Comparison of ENCODE assay signal across 8 cellular contexts in the genomic region with DNA sequence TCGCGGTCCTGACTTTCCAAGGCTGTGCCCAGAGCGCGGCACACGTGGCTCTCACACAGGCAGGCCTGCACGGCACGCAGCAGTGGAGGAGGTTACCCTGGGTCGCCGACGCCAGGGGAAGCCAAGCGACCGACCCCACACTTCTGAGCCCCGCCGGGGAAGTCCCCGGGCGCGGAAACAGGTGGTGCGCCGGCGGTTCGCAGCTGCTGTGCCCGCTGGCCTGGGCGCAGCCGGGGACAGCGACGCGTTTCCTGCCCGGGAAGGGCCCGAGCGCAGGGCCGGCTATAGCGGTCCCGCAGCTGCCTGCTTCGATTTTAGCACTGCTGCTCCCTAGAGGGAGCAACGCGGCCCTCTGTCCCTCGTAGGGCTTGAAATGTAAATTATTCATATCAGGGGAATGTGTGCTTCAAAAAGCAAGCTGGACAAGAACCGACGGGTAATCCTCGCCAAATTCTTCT. TPM values are rescaled to one million over a fixed set of nuclear protein-coding genes. Genes with fewer than 3 reads are reported as not detected.
A peak's percentile ranks its signal among the peaks of the same experiment; 100 is the strongest.
DNase-seq lines count a peak whose midpoint lies in the region; ATAC-seq and TF ChIP-seq lines count a peak whose summit lies in the region.
"Not testable (repeated sequence)": the region's sequence is repeated elsewhere in the genome, so short reads cannot be mapped to it uniquely, and the experiment has no call there.

No MANE protein-coding gene starts in this region.

- not testable (repeated sequence) for H2BK5ac ChIP-seq in trophoblast cell (ENCODE audit: low read depth, low read length, poor library complexity)

- H3K4me1 Mint-ChIP-seq in activated naive CD4-positive, alpha-beta T cell treated with anti-CD3 and anti-CD28 coated beads, Interleukin-2, amount 10 ng/mL, durations not matched to agents 7 days and 5 days = peaks cover 78% of the 10 kb centered on the region

- not testable (repeated sequence) for H3K18ac ChIP-seq in trophoblast cell (ENCODE audit: low read length)

- not testable (repeated sequence) for H2AK5ac ChIP-seq in trophoblast cell (ENCODE audit: low read length)

- H3K4me2 ChIP-seq in HCT116 (ENCODE audit: low read length) (peak overlapping the region; percentile 68), trophoblast cell (ENCODE audit: low read length) (peak overlapping the region; percentile 49)

- H3K9ac ChIP-seq in HCT116 (ENCODE audit: low read length) = peak overlapping the region; percentile 49
- H3K9ac ChIP-seq in trophoblast cell (ENCODE audit: low read length) = not testable (repeated sequence)

- H3K27ac Mint-ChIP-seq in activated naive CD4-positive, alpha-beta T cell treated with anti-CD3 and anti-CD28 coated beads, Interleukin-2, amount 10 ng/mL, durations not matched to agents 7 days and 5 days = peak overlapping the region; percentile 88

- not testable (repeated sequence) for H3K4ac ChIP-seq in trophoblast cell (ENCODE audit: low read depth, low read length)

- peak overlapping the region; percentile 100 for H2AFZ ChIP-seq in HCT116 (ENCODE audit: low read depth, low read length, poor library complexity, severe bottlenecking)
- not testable (repeated sequence) for H2AFZ ChIP-seq in trophoblast cell (ENCODE audit: insufficient read depth, low read length, poor library complexity)

- WGBS in trophoblast cell (ENCODE audit: extremely low coverage, insufficient coverage, insufficient read length) = no CpG with 5 or more reads among the region's 40 CpGs
- WGBS in thymus = under 1% methylated on average over 38 of the region's 40 CpGs

- H3K27me3 Mint-ChIP-seq in activated naive CD4-positive, alpha-beta T cell treated with anti-CD3 and anti-CD28 coated beads, Interleukin-2, amount 10 ng/mL, durations not matched to agents 7 days and 5 days = not testable (repeated sequence)

- DNase-seq in GM10248 (ENCODE audit: extremely low spot score) (peak; percentile 72), HCT116 (ENCODE audit: low read depth, low spot score) (peak; percentile 54), Right ventricle myocardium superior (peak; percentile 79), trophoblast cell (peak; percentile 63 to 72)
- not testable (repeated sequence) for DNase-seq in LNCaP clone FGC (ENCODE audit: low read depth)
- peak; percentile 90 for DNase-seq in activated naive CD4-positive, alpha-beta T cell treated with anti-CD3 and anti-CD28 coated beads, Interleukin-2, amount 10 ng/mL, durations not matched to agents 7 days and 5 days

- H3K27me3 ChIP-seq in HCT116 (ENCODE audit: insufficient read depth, low read length); trophoblast cell (ENCODE audit: insufficient read depth, low read length); thymus (ENCODE audit: control insufficient read depth, insufficient read depth): not testable (repeated sequence)

- not testable (repeated sequence) for H2BK120ac ChIP-seq in trophoblast cell (ENCODE audit: insufficient read depth, low read length, poor library complexity)

- not testable (repeated sequence) for H3K36me3 ChIP-seq in HCT116 (ENCODE audit: control insufficient read depth in 1 of 2, insufficient read depth in 2 of 2, low read length in 2 of 2); trophoblast cell (ENCODE audit: control insufficient read depth in 1 of 2, insufficient read depth in 2 of 2, low read length in 2 of 2); thymus (ENCODE audit: control insufficient read depth, insufficient read depth)

- H3K9me2 ChIP-seq in HCT116 (ENCODE audit: insufficient read depth) = not testable (repeated sequence)

- not testable (repeated sequence) for BruUV-seq in HCT116 (replicated peaks; lab: Mats Ljungman, UMichigan)

- peak; percentile 29 for TF ChIP-seq CTCF in GM10248 (IDR thresholded peaks at IDR 0.05; ENCODE audit: control extremely low read depth, extremely low read depth, low read depth, missing control alignments)
- TF ChIP-seq CTCF in HCT116 (IDR thresholded peaks at IDR 0.05 in 2 of 3, conservative IDR thresholded peaks at IDR 0.05 in 1 of 3; ENCODE audit: borderline replicate concordance in 1 of 3, insufficient read depth in 1 of 3, low read depth in 2 of 3, low read length in 2 of 3) = peak; percentile 26 to 38 (median 37); a peak in 4 of 6 replicates
- peak; percentile 42; the same call in 1 of the 2 replicates for TF ChIP-seq CTCF in LNCaP clone FGC (IDR thresholded peaks at IDR 0.05; ENCODE audit: control insufficient read depth, extremely low read depth, insufficient read depth)

- H3K9me3 ChIP-seq in HCT116 (ENCODE audit: control insufficient read depth in 1 of 2, insufficient read depth in 1 of 2, low read depth in 1 of 2, low read length in 2 of 2); trophoblast cell (ENCODE audit: insufficient read depth, low read depth, low read length); thymus (ENCODE audit: control insufficient read depth): not testable (repeated sequence)

- not testable (repeated sequence) for H4K12ac ChIP-seq in trophoblast cell (ENCODE audit: low read depth, low read length)

- peak; percentile 93 for ATAC-seq in HCT116
- ATAC-seq in SK-N-SH treated with all-trans-retinoic acid at 6 μM for 48 hours = peak; percentile 97
- peak; percentile 98 for ATAC-seq in Right ventricle myocardium superior (ENCODE audit: poor library complexity)

- not testable (repeated sequence) for H3K79me1 ChIP-seq in trophoblast cell (ENCODE audit: low read length)

- peak overlapping the region; percentile 68 for H4K8ac ChIP-seq in trophoblast cell (ENCODE audit: low read depth, low read length)

- not testable (repeated sequence) for H3K14ac ChIP-seq in trophoblast cell (ENCODE audit: low read length)

- H3K9me3 Mint-ChIP-seq in activated naive CD4-positive, alpha-beta T cell treated with anti-CD3 and anti-CD28 coated beads, Interleukin-2, amount 10 ng/mL, durations not matched to agents 7 days and 5 days = not testable (repeated sequence)

- intact Hi-C loops in HCT116 (cut with micrococcal nuclease) (loop anchor here (10.0 kb wide), 1 partner anchor 169 kb away; the partner anchor contains the start of gene RGS9), Right ventricle myocardium superior (cut with DNase I) (loop anchor here (10.0 kb wide), 1 partner anchor 139 kb away; no protein-coding TSS in a partner anchor)

- peak; percentile 30 for TF ChIP-seq POLR2A in HCT116 (IDR thresholded peaks at IDR 0.05; ENCODE audit: borderline replicate concordance, extremely low read depth, insufficient read depth, insufficient read length)

- H4K20me1 ChIP-seq in HCT116 (ENCODE audit: insufficient read depth) = not testable (repeated sequence)

- not testable (repeated sequence) for H3K23ac ChIP-seq in trophoblast cell (ENCODE audit: low read length)

- not testable (repeated sequence) for H3K79me2 ChIP-seq in HCT116 (ENCODE audit: insufficient read depth, low read length); trophoblast cell (ENCODE audit: control insufficient read depth, insufficient read depth, low read length, poor library complexity)

- RAD21 ChIA-PET in HCT116 (lab: Charles Lee; ENCODE audit: low non-redundant PET in 1 of 2, low total read pairs in 2 of 2, uncharacterized antibody in 2 of 2, unreplicated experiment in 2 of 2) = not testable (repeated sequence)

- H4K91ac ChIP-seq in trophoblast cell (ENCODE audit: low read depth, low read length) = not testable (repeated sequence)

- CTCF ChIA-PET in GM10248 (lab: Yijun Ruan, JAX) = interaction anchor here (0.7 to 1.4 kb wide), 3 partner anchors 26 to 216 kb away, joined by 3 to 8 read pairs (median 3); no protein-coding TSS in a partner anchor
- CTCF ChIA-PET in HCT116 (lab: Charles Lee) = interaction anchor here (1.0 to 1.6 kb wide), 4 partner anchors 9 to 188 kb away, joined by 3 to 5 read pairs (median 4); partner anchors contain the start of gene RGS9
- CTCF ChIA-PET in activated naive CD4-positive, alpha-beta T cell treated with anti-CD3 and anti-CD28 coated beads, Interleukin-2, amount 10 ng/mL, durations not matched to agents 7 days and 5 days (lab: Charles Lee) = interaction anchor here (1.1 to 1.6 kb wide), 2 partner anchors 43 to 135 kb away, joined by 3 to 6 read pairs; no protein-coding TSS in a partner anchor

- H3K27ac ChIP-seq in HCT116 (ENCODE audit: low read depth, low read length) (peak overlapping the region; percentile 45), thymus (ENCODE audit: low read depth) (peak overlapping the region; percentile 52)
- H3K27ac ChIP-seq in trophoblast cell (ENCODE audit: low read depth, low read length) = not testable (repeated sequence)

- H3K4me3 Mint-ChIP-seq in activated naive CD4-positive, alpha-beta T cell treated with anti-CD3 and anti-CD28 coated beads, Interleukin-2, amount 10 ng/mL, durations not matched to agents 7 days and 5 days = peak overlapping the region; percentile 69

- POLR2A ChIA-PET in GM10248 (lab: Yijun Ruan, JAX) = not testable (repeated sequence)
- POLR2A ChIA-PET in HCT116 (lab: Charles Lee) = interaction anchor here (0.6 to 1.7 kb wide), 4 partner anchors 9 to 134 kb away, joined by 4 to 7 read pairs (median 4); no protein-coding TSS in a partner anchor

- peak; percentile 55 for TF ChIP-seq RAD21 in HCT116 (IDR thresholded peaks at IDR 0.05; ENCODE audit: low read depth)

- peaks cover 16 to 37% of the 10 kb centered on the region in 2 experiments for H3K4me1 ChIP-seq in HCT116 (ENCODE audit: control insufficient read depth in 1 of 2, insufficient read depth in 2 of 2, low read length in 2 of 2)
- not testable (repeated sequence) for H3K4me1 ChIP-seq in trophoblast cell (ENCODE audit: control insufficient read depth in 1 of 2, insufficient read depth in 2 of 2, low read length in 2 of 2); thymus (ENCODE audit: control insufficient read depth, insufficient read depth, low read length)

- peak overlapping the region; percentile 31 to 38 for H3K4me3 ChIP-seq in HCT116 (replicated peaks in 1 of 2; ENCODE audit: low read depth in 1 of 2, low read length in 2 of 2)
- H3K4me3 ChIP-seq in LNCaP clone FGC (ENCODE audit: low read depth, low read length) = peak overlapping the region; percentile 45
- H3K4me3 ChIP-seq in trophoblast cell (ENCODE audit: low read depth, low read length) = peak overlapping the region; percentile 51
- peak overlapping the region; percentile 15 for H3K4me3 ChIP-seq in thymus (ENCODE audit: low read length)

- H2BK12ac ChIP-seq in trophoblast cell (ENCODE audit: low read length) = not testable (repeated sequence)

- not testable (repeated sequence) for H3K36me3 Mint-ChIP-seq in activated naive CD4-positive, alpha-beta T cell treated with anti-CD3 and anti-CD28 coated beads, Interleukin-2, amount 10 ng/mL, durations not matched to agents 7 days and 5 days

TF ChIP-seq in SK-N-SH treated with all-trans-retinoic acid at 6 μM for 48 hours, 23 proteins besides CTCF, POLR2A, EP300 and RAD21 (continues in another document):
- TF ChIP-seq RARB (CRISPR knock-in tag; IDR thresholded peaks at IDR 0.05) = 0 out of 2 replicates have a peak, but pooled peaks have one; percentile 24

RNA-seq across cellular contexts. Expression of gene LRRC37A3, which starts 46.6 kb away (rescaled TPM):
- total RNA-seq in HCT116 (2021; ENCODE audit: unreplicated experiment) = 7.7 TPM
- polyA plus RNA-seq in HCT116 (2012) = 1.5 and 3.0 TPM in 2 replicates
- total RNA-seq in Right ventricle myocardium superior = 2.2 TPM
- 5.6 and 6.7 TPM in 2 replicates for polyA plus RNA-seq in trophoblast cell (2013)
- 7.9 TPM for polyA plus RNA-seq in thymus
